1 cellular context compared by ENCODE assay signal in genomic region chr14:76947078-76947837, GRCh38.
TF ChIP-seq lines count a peak whose summit lies in the region.

No MANE protein-coding gene starts in this region.

TF ChIP-seq in HCT116, 20 proteins besides CTCF, POLR2A, EP300 and RAD21 (continued from another document):
- TF ChIP-seq REST (IDR thresholded peaks at IDR 0.05; ENCODE audit: low read depth) (no peak), EZH2 (IDR thresholded peaks at IDR 0.05) (no peak), CBX3 (IDR thresholded peaks at IDR 0.05; ENCODE audit: low read depth) (no peak), CEBPB (IDR thresholded peaks at IDR 0.05; ENCODE audit: low read depth) (no peak), EZH2phosphoT487 (IDR thresholded peaks at IDR 0.05; ENCODE audit: borderline replicate concordance) (no peak)
